In genomic region chr6:161226005-161226964, GRCh38 we compare ENCODE assay signal across 9 cellular contexts. TPM values are rescaled to one million over a fixed set of nuclear protein-coding genes. Genes with fewer than 3 reads are reported as not detected.
DNase-seq lines count a peak whose midpoint lies in the region; ATAC-seq lines count a peak whose summit lies in the region.
"Had no signal": no experiment of that assay in that cellular context is flagged by ENCODE, and none has a peak within 500 bp of the region (broad histone marks: within the 10 kb centered on the region; RNA-seq: fewer than 3 reads in every experiment).

No MANE protein-coding gene starts in this region.

- POLR2A ChIA-PET in activated CD4-positive, alpha-beta memory T cell treated with anti-CD3 and anti-CD28 coated beads for 36 hours (lab: Charles Lee): interaction anchor here (0.9 to 1.8 kb wide), 3 partner anchors 9 to 47 kb away, joined by 3 to 9 read pairs (median 3); partner anchors contain the start of gene AGPAT4

- CTCF ChIA-PET in activated CD4-positive, alpha-beta memory T cell treated with anti-CD3 and anti-CD28 coated beads for 36 hours (lab: Charles Lee): interaction anchor here (1.0 to 1.1 kb wide), 3 partner anchors 10 to 296 kb away, joined by 3 to 4 read pairs (median 3); no protein-coding TSS in a partner anchor

- DNase-seq in activated CD4-positive, alpha-beta memory T cell treated with anti-CD3 and anti-CD28 coated beads for 36 hours: peak; percentile 48
- DNase-seq in naive B cell (no peak), Kasumi-1 (lab: John Stamatoyannopoulos, UW) (no peak), head of caudate nucleus (no peak), NK-92 (lab: John Stamatoyannopoulos, UW; ENCODE audit: unreplicated experiment) (no peak), left colon (no peak)
- DNase-seq: activated B cell treated with CpG ODN at 0.5 μM for 24 hours had no signal

- H3K4me1 Mint-ChIP-seq in activated CD4-positive, alpha-beta memory T cell treated with anti-CD3 and anti-CD28 coated beads for 36 hours (ENCODE audit: low read depth): peaks cover 52% of the 10 kb centered on the region
- peaks cover 4 to 10% (median 4%) of the 10 kb centered on the region in 3 donors for H3K4me1 Mint-ChIP-seq in naive B cell

- H3K9me3 Mint-ChIP-seq in activated CD4-positive, alpha-beta memory T cell treated with anti-CD3 and anti-CD28 coated beads for 36 hours: peaks cover 4% of the 10 kb centered on the region
- H3K9me3 Mint-ChIP-seq in naive B cell: peaks cover 0 to 5% (median 0%) of the 10 kb centered on the region in 7 donors
- H3K9me3 Mint-ChIP-seq: activated B cell treated with CpG ODN at 0.5 μM for 24 hours had no signal

- peaks cover 8% of the 10 kb centered on the region for H3K36me3 Mint-ChIP-seq in activated CD4-positive, alpha-beta memory T cell treated with anti-CD3 and anti-CD28 coated beads for 36 hours
- H3K36me3 Mint-ChIP-seq in naive B cell: peaks cover 22 to 23% of the 10 kb centered on the region in 2 donors

- H3K4me3 Mint-ChIP-seq in activated CD4-positive, alpha-beta memory T cell treated with anti-CD3 and anti-CD28 coated beads for 36 hours: no peak overlapping the region
- peak overlapping the region in 1 of 8 donors; percentile 7 for H3K4me3 Mint-ChIP-seq in naive B cell
- H3K4me3 Mint-ChIP-seq: activated B cell treated with CpG ODN at 0.5 μM for 24 hours had no signal

- ATAC-seq in GM18502 (IDR thresholded peaks at IDR 0.05; ENCODE audit: poor library complexity, unreplicated experiment) (peak; percentile 48), HG02610 (IDR thresholded peaks at IDR 0.05; ENCODE audit: unreplicated experiment) (peak; percentile 59), naive B cell (ENCODE audit: low read depth in 2 of 2) (no peak), left colon (no peak)

- intact Hi-C loops in activated CD4-positive, alpha-beta memory T cell treated with anti-CD3 and anti-CD28 coated beads for 36 hours (cut with micrococcal nuclease): loop anchor here (1.0 to 5.0 kb wide), 3 partner anchors 10 to 99 kb away; no protein-coding TSS in a partner anchor
- intact Hi-C loops in head of caudate nucleus (cut with DNase I) (no loop called here), left colon (cut with DNase I, micrococcal nuclease) (no loop called here)

- no peaks in the 10 kb centered on the region for H3K27me3 Mint-ChIP-seq in activated CD4-positive, alpha-beta memory T cell treated with anti-CD3 and anti-CD28 coated beads for 36 hours
- H3K27me3 Mint-ChIP-seq in naive B cell: no peaks in the 10 kb centered on the region
- H3K27me3 Mint-ChIP-seq: activated B cell treated with CpG ODN at 0.5 μM for 24 hours had no signal

- H3K27ac Mint-ChIP-seq in activated CD4-positive, alpha-beta memory T cell treated with anti-CD3 and anti-CD28 coated beads for 36 hours: peak overlapping the region; percentile 60
- peak overlapping the region in 4 of 6 donors; percentile 40 to 88 (median 82) for H3K27ac Mint-ChIP-seq in naive B cell
- H3K27ac Mint-ChIP-seq: activated B cell treated with CpG ODN at 0.5 μM for 24 hours had no signal

RNA-seq across cellular contexts. Expression of gene AGPAT4, which starts 47.6 kb away (rescaled TPM):
- total RNA-seq in activated CD4-positive, alpha-beta memory T cell treated with anti-CD3 and anti-CD28 coated beads for 36 hours: 1 to 10 TPM; 4.7 to 5.6 TPM
- 1 to 10 TPM in 5 of 6 donors, under 1 TPM in 1; 0.04 to 3.2 (median 1.4) TPM for polyA plus RNA-seq in naive B cell (ENCODE audit: low read depth in 6 of 6)
- total RNA-seq in left colon: 1 to 10 TPM; 9.5 to 9.8 TPM

Comparison
In these comparisons a context has a peak if more than half of its experiments do, and no peak if none do; other contexts are left out.
1. ATAC-seq: peak in GM18502 (single experiment) and HG02610 (single experiment); none in naive B cell (0 of 2) and left colon (single experiment).